Comparison of ENCODE assay signal across 3 cellular contexts in genomic region chr3:10173926-10174435, GRCh38.
TF ChIP-seq lines count a peak whose summit lies in the region.

No MANE protein-coding gene starts in this region.

TF ChIP-seq in K562, 482 proteins besides CTCF, POLR2A, EP300 and RAD21 (continues in another document):
- TF ChIP-seq CREM (IDR thresholded peaks at IDR 0.05; ENCODE audit: low read depth) (peak; percentile 53; the same call in 1 of the 2 replicates), CTBP1 (IDR thresholded peaks at IDR 0.05; ENCODE audit: borderline replicate concordance) (peak; percentile 26), RCOR1 (IDR thresholded peaks at IDR 0.05; ENCODE audit: borderline replicate concordance in 1 of 2, low read depth in 2 of 2, low read length in 2 of 2) (peak in 1 of 2 experiments; percentile 45; a peak in 1 of 4 replicates), VEZF1 (CRISPR knock-in tag; IDR thresholded peaks at IDR 0.05) (peak; percentile 38; the same call in 1 of the 2 replicates), ATF1 (CRISPR knock-in tag; IDR thresholded peaks at IDR 0.05) (no peak), ATF1 (tag; IDR thresholded peaks at IDR 0.05) (0 out of 2 replicates have a peak, but pooled peaks have one; percentile 15), TRIM24 (IDR thresholded peaks at IDR 0.05) (0 out of 4 replicates have a peak, but pooled peaks of 1 of the 2 experiments have one; percentile 7), EHMT2 (IDR thresholded peaks at IDR 0.05) (no peak), KLF13 (tag; IDR thresholded peaks at IDR 0.05; ENCODE audit: borderline replicate concordance, low read depth) (0 out of 2 replicates have a peak, but pooled peaks have one; percentile 15), NFE2 (IDR thresholded peaks at IDR 0.05; ENCODE audit: low read depth) (0 out of 2 replicates have a peak, but pooled peaks have one; percentile 0), PHF21A (IDR thresholded peaks at IDR 0.05; ENCODE audit: borderline replicate concordance, low read depth) (0 out of 2 replicates have a peak, but pooled peaks have one; percentile 52), BCOR (IDR thresholded peaks at IDR 0.05) (no peak)
- TF ChIP-seq, protein P1, sequence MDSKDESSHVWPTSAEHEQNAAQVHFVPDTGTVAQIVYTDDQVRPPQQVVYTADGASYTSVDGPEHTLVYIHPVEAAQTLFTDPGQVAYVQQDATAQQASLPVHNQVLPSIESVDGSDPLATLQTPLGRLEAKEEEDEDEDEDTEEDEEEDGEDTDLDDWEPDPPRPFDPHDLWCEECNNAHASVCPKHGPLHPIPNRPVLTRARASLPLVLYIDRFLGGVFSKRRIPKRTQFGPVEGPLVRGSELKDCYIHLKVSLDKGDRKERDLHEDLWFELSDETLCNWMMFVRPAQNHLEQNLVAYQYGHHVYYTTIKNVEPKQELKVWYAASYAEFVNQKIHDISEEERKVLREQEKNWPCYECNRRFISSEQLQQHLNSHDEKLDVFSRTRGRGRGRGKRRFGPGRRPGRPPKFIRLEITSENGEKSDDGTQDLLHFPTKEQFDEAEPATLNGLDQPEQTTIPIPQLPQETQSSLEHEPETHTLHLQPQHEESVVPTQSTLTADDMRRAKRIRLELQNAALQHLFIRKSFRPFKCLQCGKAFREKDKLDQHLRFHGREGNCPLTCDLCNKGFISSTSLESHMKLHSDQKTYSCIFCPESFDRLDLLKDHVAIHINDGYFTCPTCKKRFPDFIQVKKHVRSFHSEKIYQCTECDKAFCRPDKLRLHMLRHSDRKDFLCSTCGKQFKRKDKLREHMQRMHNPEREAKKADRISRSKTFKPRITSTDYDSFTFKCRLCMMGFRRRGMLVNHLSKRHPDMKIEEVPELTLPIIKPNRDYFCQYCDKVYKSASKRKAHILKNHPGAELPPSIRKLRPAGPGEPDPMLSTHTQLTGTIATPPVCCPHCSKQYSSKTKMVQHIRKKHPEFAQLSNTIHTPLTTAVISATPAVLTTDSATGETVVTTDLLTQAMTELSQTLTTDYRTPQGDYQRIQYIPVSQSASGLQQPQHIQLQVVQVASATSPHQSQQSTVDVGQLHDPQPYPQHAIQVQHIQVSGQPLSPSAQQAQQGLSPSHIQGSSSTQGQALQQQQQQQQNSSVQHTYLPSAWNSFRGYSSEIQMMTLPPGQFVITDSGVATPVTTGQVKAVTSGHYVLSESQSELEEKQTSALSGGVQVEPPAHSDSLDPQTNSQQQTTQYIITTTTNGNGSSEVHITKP (IDR thresholded peaks at IDR 0.05; ENCODE audit: partially characterized antibody): peak; percentile 22
- TF ChIP-seq, protein P2, sequence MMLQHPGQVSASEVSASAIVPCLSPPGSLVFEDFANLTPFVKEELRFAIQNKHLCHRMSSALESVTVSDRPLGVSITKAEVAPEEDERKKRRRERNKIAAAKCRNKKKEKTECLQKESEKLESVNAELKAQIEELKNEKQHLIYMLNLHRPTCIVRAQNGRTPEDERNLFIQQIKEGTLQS (IDR thresholded peaks at IDR 0.05): peak; percentile 82
- TF ChIP-seq, protein P2 (CRISPR knock-in tag; conservative IDR thresholded peaks at IDR 0.05): no peak

TF ChIP-seq in liver, 16 proteins besides CTCF, POLR2A, EP300 and RAD21:
- TF ChIP-seq RXRA (IDR thresholded peaks at IDR 0.05) (peak; percentile 48 to 58), HNF4A (conservative IDR thresholded peaks at IDR 0.05) (peak; percentile 69 to 80), GABPA (IDR thresholded peaks at IDR 0.05 in 1 of 2, conservative IDR thresholded peaks at IDR 0.05 in 1 of 2) (no peak), FOXA2 (IDR thresholded peaks at IDR 0.05) (no peak), YY1 (IDR thresholded peaks at IDR 0.05) (peak; percentile 53), FOXA1 (IDR thresholded peaks at IDR 0.05) (no peak), EGR1 (IDR thresholded peaks at IDR 0.05; ENCODE audit: low read depth in 2 of 2) (peak in 1 of 2 donors; percentile 47), ZBTB33 (IDR thresholded peaks at IDR 0.05) (peak; percentile 28), HNF4G (IDR thresholded peaks at IDR 0.05) (peak; percentile 57), SP1 (IDR thresholded peaks at IDR 0.05) (peak; percentile 55), JUND (IDR thresholded peaks at IDR 0.05) (peak; percentile 62 to 85), MAX (IDR thresholded peaks at IDR 0.05) (peak; percentile 60), NR2F2 (IDR thresholded peaks at IDR 0.05) (peak; percentile 53)
- TF ChIP-seq, protein P2 (IDR thresholded peaks at IDR 0.05): peak; percentile 27

TF ChIP-seq in GM23338, 12 proteins besides CTCF, POLR2A, EP300 and RAD21:
- TF ChIP-seq JUNB (IDR thresholded peaks at IDR 0.05; ENCODE audit: unreplicated experiment) (no peak), ZNF114 (CRISPR knock-in tag; IDR thresholded peaks at IDR 0.05) (no peak), EZH2 (IDR thresholded peaks at IDR 0.05; ENCODE audit: low read depth, unreplicated experiment) (no peak), REST (IDR thresholded peaks at IDR 0.05; ENCODE audit: unreplicated experiment) (no peak), ZNF331 (CRISPR knock-in tag; IDR thresholded peaks at IDR 0.05; ENCODE audit: low read depth) (no peak), CREB1 (CRISPR knock-in tag; IDR thresholded peaks at IDR 0.05; ENCODE audit: low read depth) (no peak), STAT1 (IDR thresholded peaks at IDR 0.05; ENCODE audit: unreplicated experiment) (no peak), POLR2AphosphoS5 (IDR thresholded peaks at IDR 0.05; ENCODE audit: low read depth) (no peak), NANOG (IDR thresholded peaks at IDR 0.05; ENCODE audit: borderline replicate concordance) (no peak), EZH2phosphoT487 (IDR thresholded peaks at IDR 0.05; ENCODE audit: unreplicated experiment) (no peak)
- TF ChIP-seq, protein P3, sequence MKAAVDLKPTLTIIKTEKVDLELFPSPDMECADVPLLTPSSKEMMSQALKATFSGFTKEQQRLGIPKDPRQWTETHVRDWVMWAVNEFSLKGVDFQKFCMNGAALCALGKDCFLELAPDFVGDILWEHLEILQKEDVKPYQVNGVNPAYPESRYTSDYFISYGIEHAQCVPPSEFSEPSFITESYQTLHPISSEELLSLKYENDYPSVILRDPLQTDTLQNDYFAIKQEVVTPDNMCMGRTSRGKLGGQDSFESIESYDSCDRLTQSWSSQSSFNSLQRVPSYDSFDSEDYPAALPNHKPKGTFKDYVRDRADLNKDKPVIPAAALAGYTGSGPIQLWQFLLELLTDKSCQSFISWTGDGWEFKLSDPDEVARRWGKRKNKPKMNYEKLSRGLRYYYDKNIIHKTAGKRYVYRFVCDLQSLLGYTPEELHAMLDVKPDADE (IDR thresholded peaks at IDR 0.05): no peak
- TF ChIP-seq, protein P4, sequence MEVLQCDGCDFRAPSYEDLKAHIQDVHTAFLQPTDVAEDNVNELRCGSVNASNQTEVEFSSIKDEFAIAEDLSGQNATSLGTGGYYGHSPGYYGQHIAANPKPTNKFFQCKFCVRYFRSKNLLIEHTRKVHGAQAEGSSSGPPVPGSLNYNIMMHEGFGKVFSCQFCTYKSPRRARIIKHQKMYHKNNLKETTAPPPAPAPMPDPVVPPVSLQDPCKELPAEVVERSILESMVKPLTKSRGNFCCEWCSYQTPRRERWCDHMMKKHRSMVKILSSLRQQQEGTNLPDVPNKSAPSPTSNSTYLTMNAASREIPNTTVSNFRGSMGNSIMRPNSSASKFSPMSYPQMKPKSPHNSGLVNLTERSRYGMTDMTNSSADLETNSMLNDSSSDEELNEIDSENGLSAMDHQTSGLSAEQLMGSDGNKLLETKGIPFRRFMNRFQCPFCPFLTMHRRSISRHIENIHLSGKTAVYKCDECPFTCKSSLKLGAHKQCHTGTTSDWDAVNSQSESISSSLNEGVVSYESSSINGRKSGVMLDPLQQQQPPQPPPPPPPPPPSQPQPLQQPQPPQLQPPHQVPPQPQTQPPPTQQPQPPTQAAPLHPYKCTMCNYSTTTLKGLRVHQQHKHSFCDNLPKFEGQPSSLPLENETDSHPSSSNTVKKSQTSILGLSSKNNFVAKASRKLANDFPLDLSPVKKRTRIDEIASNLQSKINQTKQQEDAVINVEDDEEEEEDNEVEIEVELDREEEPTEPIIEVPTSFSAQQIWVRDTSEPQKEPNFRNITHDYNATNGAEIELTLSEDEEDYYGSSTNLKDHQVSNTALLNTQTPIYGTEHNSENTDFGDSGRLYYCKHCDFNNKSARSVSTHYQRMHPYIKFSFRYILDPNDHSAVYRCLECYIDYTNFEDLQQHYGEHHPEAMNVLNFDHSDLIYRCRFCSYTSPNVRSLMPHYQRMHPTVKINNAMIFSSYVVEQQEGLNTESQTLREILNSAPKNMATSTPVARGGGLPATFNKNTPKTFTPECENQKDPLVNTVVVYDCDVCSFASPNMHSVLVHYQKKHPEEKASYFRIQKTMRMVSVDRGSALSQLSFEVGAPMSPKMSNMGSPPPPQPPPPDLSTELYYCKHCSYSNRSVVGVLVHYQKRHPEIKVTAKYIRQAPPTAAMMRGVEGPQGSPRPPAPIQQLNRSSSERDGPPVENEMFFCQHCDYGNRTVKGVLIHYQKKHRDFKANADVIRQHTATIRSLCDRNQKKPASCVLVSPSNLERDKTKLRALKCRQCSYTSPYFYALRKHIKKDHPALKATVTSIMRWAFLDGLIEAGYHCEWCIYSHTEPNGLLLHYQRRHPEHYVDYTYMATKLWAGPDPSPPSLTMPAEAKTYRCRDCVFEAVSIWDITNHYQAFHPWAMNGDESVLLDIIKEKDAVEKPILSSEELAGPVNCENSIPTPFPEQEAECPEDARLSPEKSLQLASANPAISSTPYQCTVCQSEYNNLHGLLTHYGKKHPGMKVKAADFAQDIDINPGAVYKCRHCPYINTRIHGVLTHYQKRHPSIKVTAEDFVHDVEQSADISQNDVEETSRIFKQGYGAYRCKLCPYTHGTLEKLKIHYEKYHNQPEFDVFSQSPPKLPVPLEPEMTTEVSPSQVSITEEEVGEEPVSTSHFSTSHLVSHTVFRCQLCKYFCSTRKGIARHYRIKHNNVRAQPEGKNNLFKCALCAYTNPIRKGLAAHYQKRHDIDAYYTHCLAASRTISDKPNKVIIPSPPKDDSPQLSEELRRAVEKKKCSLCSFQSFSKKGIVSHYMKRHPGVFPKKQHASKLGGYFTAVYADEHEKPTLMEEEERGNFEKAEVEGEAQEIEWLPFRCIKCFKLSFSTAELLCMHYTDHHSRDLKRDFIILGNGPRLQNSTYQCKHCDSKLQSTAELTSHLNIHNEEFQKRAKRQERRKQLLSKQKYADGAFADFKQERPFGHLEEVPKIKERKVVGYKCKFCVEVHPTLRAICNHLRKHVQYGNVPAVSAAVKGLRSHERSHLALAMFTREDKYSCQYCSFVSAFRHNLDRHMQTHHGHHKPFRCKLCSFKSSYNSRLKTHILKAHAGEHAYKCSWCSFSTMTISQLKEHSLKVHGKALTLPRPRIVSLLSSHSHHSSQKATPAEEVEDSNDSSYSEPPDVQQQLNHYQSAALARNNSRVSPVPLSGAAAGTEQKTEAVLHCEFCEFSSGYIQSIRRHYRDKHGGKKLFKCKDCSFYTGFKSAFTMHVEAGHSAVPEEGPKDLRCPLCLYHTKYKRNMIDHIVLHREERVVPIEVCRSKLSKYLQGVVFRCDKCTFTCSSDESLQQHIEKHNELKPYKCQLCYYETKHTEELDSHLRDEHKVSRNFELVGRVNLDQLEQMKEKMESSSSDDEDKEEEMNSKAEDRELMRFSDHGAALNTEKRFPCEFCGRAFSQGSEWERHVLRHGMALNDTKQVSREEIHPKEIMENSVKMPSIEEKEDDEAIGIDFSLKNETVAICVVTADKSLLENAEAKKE (CRISPR knock-in tag; IDR thresholded peaks at IDR 0.05): no peak
TF ChIP-seq in GM23338: peak in this region for 0.
